Comparison of ENCODE assay signal across 15 cellular contexts in the genomic region with DNA sequence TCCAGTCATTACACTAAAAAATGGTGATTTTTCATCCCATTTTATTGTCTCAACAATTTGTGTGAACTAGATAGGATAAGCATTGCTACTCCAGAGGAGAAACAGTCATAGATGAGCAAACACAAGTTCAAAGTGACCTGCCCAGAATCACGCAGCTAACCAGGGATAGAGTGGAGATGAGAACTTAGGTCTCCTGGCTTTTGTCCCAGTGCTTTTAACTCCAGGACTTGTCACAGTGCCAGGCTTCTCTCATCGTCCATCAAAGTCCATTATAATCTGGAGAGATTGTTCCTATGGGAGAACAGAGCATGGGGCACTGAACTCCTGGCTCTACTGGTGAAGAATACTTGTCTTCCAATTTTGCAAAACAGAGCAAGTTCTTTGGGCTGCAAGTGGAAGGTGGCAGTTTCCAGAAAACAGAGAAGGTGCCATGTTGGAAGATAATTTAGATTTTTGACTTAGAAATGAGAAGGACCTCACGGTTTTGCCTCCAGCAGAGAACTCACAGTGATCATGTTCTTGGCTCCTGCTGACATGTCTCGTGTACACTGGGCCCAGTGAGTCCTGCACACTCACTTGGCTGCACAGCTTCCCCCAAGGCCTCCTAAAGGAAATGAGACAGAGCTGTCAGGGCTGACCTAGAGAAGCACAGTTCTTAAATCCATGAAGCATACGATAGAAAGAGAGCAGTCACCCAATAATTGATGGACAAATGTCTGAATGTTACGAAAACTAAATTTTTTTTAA.
A peak's percentile ranks its signal among the peaks of the same experiment; 100 is the strongest.
DNase-seq lines count a peak whose midpoint lies in the region; ATAC-seq and TF ChIP-seq lines count a peak whose summit lies in the region.
"Had no signal": no experiment of that assay in that cellular context is flagged by ENCODE, and none has a peak within 500 bp of the region (broad histone marks: within the 10 kb centered on the region; RNA-seq: fewer than 3 reads in every experiment).

No MANE protein-coding gene starts in this region.

- no peaks in the 10 kb centered on the region for H3F3A ChIP-seq in neural progenitor cell (ENCODE audit: low read depth)

- peaks cover 38% of the 10 kb centered on the region for H3K4me1 Mint-ChIP-seq in neural progenitor cell
- H3K4me1 Mint-ChIP-seq in CD8-positive, alpha-beta memory T cell, result peaks cover 4 to 8% (median 4%) of the 10 kb centered on the region in 3 donors

- intact Hi-C loops in left lung (cut with DNase I), result no loop called here

- H3K36me3 Mint-ChIP-seq in neural progenitor cell, result peaks cover 8% of the 10 kb centered on the region
- H3K36me3 Mint-ChIP-seq in CD8-positive, alpha-beta memory T cell, result no peaks in the 10 kb centered on the region

- H3K4me1 ChIP-seq in neural progenitor cell (peaks cover 11% of the 10 kb centered on the region), left lung (peaks cover 0 to 5% of the 10 kb centered on the region in 2 donors)
- H3K4me1 ChIP-seq in CD8-positive, alpha-beta memory T cell (ENCODE audit: insufficient read depth, low read length), result no peaks in the 10 kb centered on the region

- no peak overlapping the region for H3K9ac ChIP-seq in neural progenitor cell

- peaks cover 19% of the 10 kb centered on the region for H3K9me3 Mint-ChIP-seq in neural progenitor cell
- H3K9me3 Mint-ChIP-seq in CD8-positive, alpha-beta memory T cell, result peaks cover 0 to 4% (median 2%) of the 10 kb centered on the region in 5 donors

- H4K20me1 ChIP-seq in neural progenitor cell (ENCODE audit: low read depth), result no peaks in the 10 kb centered on the region

- H3K4me2 ChIP-seq in neural progenitor cell, result no peak overlapping the region

- no peak for ATAC-seq in HG02885 (IDR thresholded peaks at IDR 0.05; ENCODE audit: poor library complexity, unreplicated experiment)
- ATAC-seq in left lung, result no peak
- ATAC-seq: upper lobe of right lung had no signal

- no peak overlapping the region for H2AFZ ChIP-seq in neural progenitor cell (replicated peaks)

- H3K9me3 ChIP-seq in neural progenitor cell (ENCODE audit: low read depth) (no peaks in the 10 kb centered on the region), left lung (no peaks in the 10 kb centered on the region)
- H3K9me3 ChIP-seq in CD8-positive, alpha-beta memory T cell (ENCODE audit: low read length), result no peaks in the 10 kb centered on the region
- H3K9me3 ChIP-seq: ovary, upper lobe of right lung had no signal

- H3K27ac Mint-ChIP-seq in neural progenitor cell, result no peak overlapping the region
- H3K27ac Mint-ChIP-seq in CD8-positive, alpha-beta memory T cell, result peak overlapping the region in 1 of 8 donors; percentile 10

- DNase-seq in NCI-H1436 treated with DMSO at 0.1 percent for 48 hours (lab: John Stamatoyannopoulos, UW), result peak; percentile 2
- DNase-seq in NCI-H1436 (lab: John Stamatoyannopoulos, UW), result no peak
- peak; percentile 68 for DNase-seq in NCI-H2029 treated with DMSO at 0.1 percent for 48 hours (lab: John Stamatoyannopoulos, UW)
- peak; percentile 26 to 80 for DNase-seq in dermis microvascular lymphatic vessel endothelial cell (ENCODE audit: low read depth in 2 of 2)
- no peak for DNase-seq in neural progenitor cell (ENCODE audit: low spot score)
- no peak for DNase-seq in left lung
- DNase-seq in CD8-positive, alpha-beta memory T cell, result no peak
- DNase-seq: caudate nucleus, erythroblast, midbrain, ovary, upper lobe of right lung had no signal

- TF ChIP-seq CTCF in neural progenitor cell (IDR thresholded peaks at IDR 0.05), result no peak
- TF ChIP-seq CTCF in left lung (IDR thresholded peaks at IDR 0.05), result no peak

- no peak overlapping the region for H3K27ac ChIP-seq in neural progenitor cell
- no peak overlapping the region for H3K27ac ChIP-seq in left lung
- no peak overlapping the region for H3K27ac ChIP-seq in CD8-positive, alpha-beta memory T cell (ENCODE audit: low read depth, low read length)
- H3K27ac ChIP-seq: ovary, SK-N-MC, upper lobe of right lung, VCaP had no signal

- H3K79me2 ChIP-seq in neural progenitor cell (ENCODE audit: low read depth), result no peaks in the 10 kb centered on the region

- peak overlapping the region; percentile 55 for H3K4me3 Mint-ChIP-seq in neural progenitor cell
- H3K4me3 Mint-ChIP-seq in CD8-positive, alpha-beta memory T cell, result no peak overlapping the region

- POLR2A ChIA-PET in CD8-positive, alpha-beta memory T cell (lab: Charles Lee), result no interaction called here

- peaks cover 2% of the 10 kb centered on the region for H3K27me3 Mint-ChIP-seq in neural progenitor cell (ENCODE audit: insufficient read depth, low read depth)
- peaks cover 4 to 7% of the 10 kb centered on the region in 2 donors for H3K27me3 Mint-ChIP-seq in CD8-positive, alpha-beta memory T cell

- no peaks in the 10 kb centered on the region for H3K27me3 ChIP-seq in neural progenitor cell
- H3K27me3 ChIP-seq in left lung, result no peaks in the 10 kb centered on the region
- H3K27me3 ChIP-seq in CD8-positive, alpha-beta memory T cell (ENCODE audit: insufficient read depth, low read length, poor library complexity, severe bottlenecking), result no peaks in the 10 kb centered on the region
- H3K27me3 ChIP-seq: ovary, upper lobe of right lung had no signal

- H3K4me3 ChIP-seq in neural progenitor cell, result no peak overlapping the region
- H3K4me3 ChIP-seq in left lung, result no peak overlapping the region
- no peak overlapping the region for H3K4me3 ChIP-seq in CD8-positive, alpha-beta memory T cell (ENCODE audit: low read length)
- H3K4me3 ChIP-seq: ovary, SK-N-MC, upper lobe of right lung had no signal

- CTCF ChIA-PET in CD8-positive, alpha-beta memory T cell (lab: Charles Lee), result no interaction called here

- H3K36me3 ChIP-seq in neural progenitor cell, result no peaks in the 10 kb centered on the region
- H3K36me3 ChIP-seq in left lung, result no peaks in the 10 kb centered on the region
- H3K36me3 ChIP-seq in CD8-positive, alpha-beta memory T cell (ENCODE audit: insufficient read depth, low read length), result no peaks in the 10 kb centered on the region
- H3K36me3 ChIP-seq: ovary, upper lobe of right lung had no signal

Comparison
In these comparisons a context has a peak if more than half of its experiments do, and no peak if none do; other contexts are left out.
1. DNase-seq: peak in NCI-H1436 treated with DMSO at 0.1 percent for 48 hours (single experiment), NCI-H2029 treated with DMSO at 0.1 percent for 48 hours (single experiment) and dermis microvascular lymphatic vessel endothelial cell (2 of 2); none in NCI-H1436 (single experiment), neural progenitor cell (single experiment), left lung (0 of 2) and CD8-positive, alpha-beta memory T cell (0 of 5).